ENCODE assay signal across 9 cellular contexts in genomic region chr15:57540736-57541135, GRCh38. TPM values are rescaled to one million over a fixed set of nuclear protein-coding genes. Genes with fewer than 3 reads are reported as not detected.
DNase-seq lines count a peak whose midpoint lies in the region; ATAC-seq, FAIRE-seq and TF ChIP-seq lines count a peak whose summit lies in the region.
"Had no signal": no experiment of that assay in that cellular context is flagged by ENCODE, and none has a peak within 500 bp of the region (broad histone marks: within the 10 kb centered on the region; RNA-seq: fewer than 3 reads in every experiment).

No MANE protein-coding gene starts in this region.

- POLR2A ChIA-PET in activated CD4-positive, alpha-beta T cell treated with anti-CD3 and anti-CD28 coated beads for 36 hours (lab: Charles Lee): no interaction called here
- POLR2A ChIA-PET in GM12878 (lab: Charles Lee): no interaction called here

- no TSS peak for BruUV-seq in GM12878 (replicated peaks; lab: Mats Ljungman, UMichigan)

- WGBS in GM12878 (ENCODE audit: insufficient coverage, insufficient replicate concordance, low lambda C conversion rate, missing lambda C conversion rate): 4% methylated on average over 11 of the region's 11 CpGs

- peak; percentile 84 for FAIRE-seq in GM12878 (lab: Jason Lieb, UNC)
- no peak for FAIRE-seq in urothelium cell line (lab: Jason Lieb, UNC)

- TF ChIP-seq EP300 in GM12878 (IDR thresholded peaks at IDR 0.05; ENCODE audit: borderline replicate concordance in 1 of 2, control insufficient read depth in 1 of 2, low read depth in 2 of 2, low read length in 2 of 2): peak in 1 of 2 experiments; percentile 64; a peak in 1 of 4 replicates

- peaks cover 7% of the 10 kb centered on the region for H3K9me3 ChIP-seq in GM12878 (replicated peaks; ENCODE audit: control insufficient read depth, insufficient read depth, low read length)

- peaks cover 0 to 1% of the 10 kb centered on the region in 2 experiments; a peak in 1 of 4 replicates for H3K27me3 ChIP-seq in GM12878 (replicated peaks in 1 of 2; ENCODE audit: control insufficient read depth in 2 of 2, insufficient read depth in 2 of 2, low read length in 1 of 2)

- RAD21 ChIA-PET in GM12878 (lab: Charles Lee; ENCODE audit: unreplicated experiment): interaction anchor here (4.6 kb wide), 1 partner anchor 12 kb away, joined by 34 read pairs; no protein-coding TSS in a partner anchor

- SMC1A ChIA-PET in GM12878 (lab: Charles Lee; ENCODE audit: uncharacterized antibody, unreplicated experiment): no interaction called here

- H3K36me3 ChIP-seq in GM12878 (ENCODE audit: control insufficient read depth in 2 of 2, insufficient read depth in 2 of 2, low read length in 1 of 2): no peaks in the 10 kb centered on the region

- peak overlapping the region; percentile 74 for H2AFZ ChIP-seq in GM12878 (ENCODE audit: control insufficient read depth, low read depth, low read length)

- no peak overlapping the region for H3K4me3 Mint-ChIP-seq in activated CD4-positive, alpha-beta T cell treated with anti-CD3 and anti-CD28 coated beads for 36 hours
- H3K4me3 Mint-ChIP-seq in activated CD4-positive, alpha-beta T cell treated with anti-CD3 and anti-CD28 coated beads, Interleukin-2, amount 10 ng/mL, durations not matched to agents 24 days and 14 days: no peak overlapping the region
- no peak overlapping the region for H3K4me3 Mint-ChIP-seq in CD14-positive monocyte

- in situ Hi-C loops in GM12878 (cut with MboI): loop anchor here (25.0 kb wide), 2 partner anchors 528 to 728 kb away; no protein-coding TSS in a partner anchor

- no peak overlapping the region for H3K9ac ChIP-seq in GM12878 (ENCODE audit: control insufficient read depth, insufficient read depth, low read length)

- no peaks in the 10 kb centered on the region for H3K36me3 Mint-ChIP-seq in activated CD4-positive, alpha-beta T cell treated with anti-CD3 and anti-CD28 coated beads for 36 hours (ENCODE audit: low read depth)
- H3K36me3 Mint-ChIP-seq in activated CD4-positive, alpha-beta T cell treated with anti-CD3 and anti-CD28 coated beads, Interleukin-2, amount 10 ng/mL, durations not matched to agents 24 days and 14 days (ENCODE audit: low read depth): no peaks in the 10 kb centered on the region
- no peaks in the 10 kb centered on the region for H3K36me3 Mint-ChIP-seq in CD14-positive monocyte

- peaks cover 2% of the 10 kb centered on the region for H3K27me3 Mint-ChIP-seq in activated CD4-positive, alpha-beta T cell treated with anti-CD3 and anti-CD28 coated beads for 36 hours
- peaks cover 2% of the 10 kb centered on the region for H3K27me3 Mint-ChIP-seq in activated CD4-positive, alpha-beta T cell treated with anti-CD3 and anti-CD28 coated beads, Interleukin-2, amount 10 ng/mL, durations not matched to agents 24 days and 14 days
- H3K27me3 Mint-ChIP-seq in CD14-positive monocyte (ENCODE audit: low read depth in 3 of 3): peaks cover 0 to 3% (median 2%) of the 10 kb centered on the region in 3 donors

- no peaks in the 10 kb centered on the region for H4K20me1 ChIP-seq in GM12878 (ENCODE audit: control insufficient read depth, insufficient read depth)

- peak overlapping the region; percentile 48; the same call in 1 of the 2 replicates for H3K4me2 ChIP-seq in GM12878 (ENCODE audit: control insufficient read depth, insufficient read depth)

- no peak for TF ChIP-seq POLR2A in GM12878 (IDR thresholded peaks at IDR 0.05; ENCODE audit: low read depth, low read length)

- intact Hi-C loops in activated CD4-positive, alpha-beta T cell treated with anti-CD3 and anti-CD28 coated beads for 36 hours (cut with DNase I, micrococcal nuclease): no loop called here
- intact Hi-C loops in activated CD4-positive, alpha-beta T cell treated with anti-CD3 and anti-CD28 coated beads, Interleukin-2, amount 10 ng/mL, durations not matched to agents 24 days and 14 days (cut with micrococcal nuclease): loop anchor here (5.0 kb wide), 1 partner anchor 198 kb away; no protein-coding TSS in a partner anchor
- intact Hi-C loops in GM12878 (cut with micrococcal nuclease; ENCODE audit: unreplicated experiment): loop anchor here (5.0 kb wide), 1 partner anchor 393 kb away; no protein-coding TSS in a partner anchor
- intact Hi-C loops in CD14-positive monocyte (cut with micrococcal nuclease): loop anchor here in 1 of 2 donors (5.0 kb wide), 1 partner anchor 198 kb away; no protein-coding TSS in a partner anchor

- TF ChIP-seq RAD21 in GM12878 (IDR thresholded peaks at IDR 0.05; ENCODE audit: insufficient read depth, low read depth, low read length): no peak

- H3K4me1 ChIP-seq in GM12878 (ENCODE audit: control insufficient read depth, insufficient read depth, low read length): peaks cover 12% of the 10 kb centered on the region

- CTCF ChIA-PET in activated CD4-positive, alpha-beta T cell treated with anti-CD3 and anti-CD28 coated beads for 36 hours (lab: Charles Lee): interaction anchor here (0.6 to 0.7 kb wide), 2 partner anchors 9 to 187 kb away, joined by 3 read pairs; no protein-coding TSS in a partner anchor
- CTCF ChIA-PET in GM12878 (lab: Yijun Ruan, JAX): interaction anchor here (0.6 to 7.0 kb wide), 3 partner anchors 12 to 255 kb away, joined by 4 to 101 read pairs (median 7); no protein-coding TSS in a partner anchor

- peaks cover 6% of the 10 kb centered on the region for H3K9me3 Mint-ChIP-seq in activated CD4-positive, alpha-beta T cell treated with anti-CD3 and anti-CD28 coated beads for 36 hours (ENCODE audit: low read depth)
- H3K9me3 Mint-ChIP-seq in activated CD4-positive, alpha-beta T cell treated with anti-CD3 and anti-CD28 coated beads, Interleukin-2, amount 10 ng/mL, durations not matched to agents 24 days and 14 days: no peaks in the 10 kb centered on the region
- peaks cover 0 to 6% (median 0%) of the 10 kb centered on the region in 7 donors for H3K9me3 Mint-ChIP-seq in CD14-positive monocyte

- H3K27ac ChIP-seq in GM12878 (ENCODE audit: control insufficient read depth, insufficient read depth): 0 out of 2 replicates have a peak overlapping the region, but pooled peaks have one; percentile 31

- no peaks in the 10 kb centered on the region for H3K79me2 ChIP-seq in GM12878 (ENCODE audit: control insufficient read depth, insufficient read depth, low read length)

- peaks cover 2% of the 10 kb centered on the region for H3K4me1 Mint-ChIP-seq in activated CD4-positive, alpha-beta T cell treated with anti-CD3 and anti-CD28 coated beads for 36 hours
- H3K4me1 Mint-ChIP-seq in activated CD4-positive, alpha-beta T cell treated with anti-CD3 and anti-CD28 coated beads, Interleukin-2, amount 10 ng/mL, durations not matched to agents 24 days and 14 days: peaks cover 3% of the 10 kb centered on the region
- H3K4me1 Mint-ChIP-seq in CD14-positive monocyte: no peaks in the 10 kb centered on the region

- TF ChIP-seq CTCF in GM12878 (IDR thresholded peaks at IDR 0.05 in 2 of 3, conservative IDR thresholded peaks at IDR 0.05 in 1 of 3; ENCODE audit: control insufficient read depth in 2 of 3, extremely low read depth in 1 of 3, insufficient read depth in 1 of 3, low read depth in 3 of 3, low read length in 3 of 3): no peak
- TF ChIP-seq CTCF in CD14-positive monocyte (IDR thresholded peaks at IDR 0.05): no peak

- peak; percentile 56 for DNase-seq in activated CD4-positive, alpha-beta T cell treated with anti-CD3 and anti-CD28 coated beads for 36 hours
- no peak for DNase-seq in activated CD4-positive, alpha-beta T cell treated with anti-CD3 and anti-CD28 coated beads, Interleukin-2, amount 10 ng/mL, durations not matched to agents 24 days and 14 days
- DNase-seq in GM12878 (ENCODE audit: low read depth, low spot score) (peak; percentile 61), urothelium cell line (ENCODE audit: low spot score) (no peak), HuH-7.5 (ENCODE audit: low spot score) (no peak), CD14-positive monocyte (ENCODE audit: low spot score) (no peak)
- DNase-seq: 8988T had no signal

- ATAC-seq in activated CD4-positive, alpha-beta T cell treated with anti-CD3 and anti-CD28 coated beads for 36 hours: peak; percentile 90
- ATAC-seq in GM19372 (IDR thresholded peaks at IDR 0.05; ENCODE audit: low read depth, unreplicated experiment): peak; percentile 68
- peak; percentile 90 for ATAC-seq in HG02885 (IDR thresholded peaks at IDR 0.05; ENCODE audit: poor library complexity, unreplicated experiment)
- ATAC-seq in GM12878: peak; percentile 93

- H3K27ac Mint-ChIP-seq in activated CD4-positive, alpha-beta T cell treated with anti-CD3 and anti-CD28 coated beads for 36 hours: no peak overlapping the region
- no peak overlapping the region for H3K27ac Mint-ChIP-seq in activated CD4-positive, alpha-beta T cell treated with anti-CD3 and anti-CD28 coated beads, Interleukin-2, amount 10 ng/mL, durations not matched to agents 24 days and 14 days
- no peak overlapping the region for H3K27ac Mint-ChIP-seq in CD14-positive monocyte

- H3K4me3 ChIP-seq in GM12878: no peak overlapping the region

RNA-seq across cellular contexts. Expression of gene MYZAP, which starts 51.0 kb away (rescaled TPM):
- total RNA-seq in activated CD4-positive, alpha-beta T cell treated with anti-CD3 and anti-CD28 coated beads for 36 hours: under 1 TPM; 0.11 TPM
- total RNA-seq in activated CD4-positive, alpha-beta T cell treated with anti-CD3 and anti-CD28 coated beads, Interleukin-2, amount 10 ng/mL, durations not matched to agents 24 days and 14 days: not detected in 2 replicates
- not detected in 2 replicates for total RNA-seq in GM12878 (2013; cell fraction: nucleolus; rRNA removed)
- not detected in 2 replicates for total RNA-seq in GM12878 (2014; rRNA removed)
- total RNA-seq in GM12878 (2014; rRNA removed; fragmentation: Illumina TruSeq; extraction: Trizol): not detected in 2 replicates
- not detected in 2 replicates for total RNA-seq in GM12878 (2021)
- polyA plus RNA-seq in GM12878 (2011; ENCODE audit: low read depth): not detected
- not detected in 2 replicates for polyA plus RNA-seq in GM12878 (2011; rRNA removed)
- not detected in 2 replicates for polyA plus RNA-seq in GM12878 (2011; cell fraction: cytosol; rRNA removed)
- polyA plus RNA-seq in GM12878 (2011; cell fraction: nucleus; rRNA removed): not detected in 2 replicates
- not detected in 2 replicates for polyA plus RNA-seq in GM12878 (2012)
- not detected in 2 replicates for polyA plus RNA-seq in GM12878 (2014; fragmentation: Illumina TruSeq; extraction: Trizol)
- not detected for polyA plus RNA-seq in GM12878 (2014; fragmentation: Nextera tagmentation; extraction: Ambion mirVana)
- not detected in 2 replicates for polyA plus RNA-seq in GM12878 (2014; rRNA removed)
- polyA plus RNA-seq in GM12878 (2016; fragmentation: Nextera tagmentation; extraction: Ambion mirVana): not detected
- not detected in 2 replicates for polyA minus RNA-seq in GM12878 (2011; rRNA and poly(A)+ RNA removed)
- polyA minus RNA-seq in GM12878 (2011; cell fraction: cytosol; rRNA and poly(A)+ RNA removed): not detected in 2 replicates
- not detected in 2 replicates for polyA minus RNA-seq in GM12878 (2011; cell fraction: nucleus; rRNA and poly(A)+ RNA removed)
- under 1 TPM; 0.12 to 0.13 TPM for polyA plus RNA-seq in CD14-positive monocyte

Comparison
In these comparisons a context has a peak if more than half of its experiments do, and no peak if none do; other contexts are left out.
1. DNase-seq: peak in activated CD4-positive, alpha-beta T cell treated with anti-CD3 and anti-CD28 coated beads for 36 hours (single experiment) and GM12878 (single experiment); none in activated CD4-positive, alpha-beta T cell treated with anti-CD3 and anti-CD28 coated beads, Interleukin-2, amount 10 ng/mL, durations not matched to agents 24 days and 14 days (single experiment), urothelium cell line (single experiment), HuH-7.5 (single experiment) and CD14-positive monocyte (single experiment).
2. intact Hi-C loops: an anchor here in activated CD4-positive, alpha-beta T cell treated with anti-CD3 and anti-CD28 coated beads, Interleukin-2, amount 10 ng/mL, durations not matched to agents 24 days and 14 days (5.0 kb wide) and GM12878 (5.0 kb wide); none called in activated CD4-positive, alpha-beta T cell treated with anti-CD3 and anti-CD28 coated beads for 36 hours.
3. Peak in every context shown above with its lines, with median percentiles within 50 percentile points of each other: ATAC-seq.